Comparison of ENCODE assay signal across 8 cellular contexts in genomic region chr6:7389451-7390217, GRCh38. TPM values are rescaled to one million over a fixed set of nuclear protein-coding genes. Genes with fewer than 3 reads are reported as not detected.
DNase-seq lines count a peak whose midpoint lies in the region; ATAC-seq and TF ChIP-seq lines count a peak whose summit lies in the region.

Gene CAGE1 (minus strand): TSS chr6:7389742. CDS start chr6:7387173, 2,569 bp downstream.
Gene RIOK1 (plus strand): TSS chr6:7389808. CDS start chr6:7390003, 195 bp downstream.

- ATAC-seq in GM21723 (IDR thresholded peaks at IDR 0.05; ENCODE audit: unreplicated experiment), result peak; percentile 97

- H3K27me3 ChIP-seq in PC-9 (ENCODE audit: insufficient read depth, low read depth) (no peaks in the 10 kb centered on the region), esophagus squamous epithelium (no peaks in the 10 kb centered on the region)

- TF ChIP-seq CTCF in PC-9 (conservative IDR thresholded peaks at IDR 0.05), result 0 out of 2 replicates have a peak, but pooled peaks have one; percentile 29
- peak in 4 of 6 experiments; percentile 2 to 24 (median 14) for TF ChIP-seq CTCF in esophagus squamous epithelium (IDR thresholded peaks at IDR 0.05)

- H3K36me3 ChIP-seq in PC-9 (ENCODE audit: low read depth), result peaks cover 3% of the 10 kb centered on the region; the same call in 1 of the 2 replicates
- peaks cover 0 to 21% (median 0%) of the 10 kb centered on the region in 3 donors for H3K36me3 ChIP-seq in esophagus squamous epithelium

- H2AFZ ChIP-seq in PC-9, result peak within 1 kb of the TSS; percentile 82

- no peaks in the 10 kb centered on the region for H3K9me2 ChIP-seq in PC-9 (ENCODE audit: insufficient read depth)

- 0% methylated on average over 6 to 31 of the region's 62 CpGs for WGBS in esophagus squamous epithelium, 2 donors

- peak within 1 kb of the TSS; percentile 80 for H3K4me3 ChIP-seq in PC-9
- peak within 1 kb of the TSS; percentile 62 to 96 (median 83) for H3K4me3 ChIP-seq in esophagus squamous epithelium

- peaks cover 7% of the 10 kb centered on the region; the same call in 1 of the 2 replicates for H4K20me1 ChIP-seq in PC-9 (ENCODE audit: insufficient read depth)

- H3K9me3 ChIP-seq in PC-9 (ENCODE audit: insufficient read depth, low read depth), result no peaks in the 10 kb centered on the region
- H3K9me3 ChIP-seq in esophagus squamous epithelium, result no peaks in the 10 kb centered on the region

- peak within 1 kb of the TSS; percentile 89 for H3K27ac ChIP-seq in PC-9
- H3K27ac ChIP-seq in esophagus squamous epithelium, result peak within 1 kb of the TSS; percentile 89 to 97 (median 96)

- H3K4me2 ChIP-seq in PC-9, result peak within 1 kb of the TSS; percentile 99

- TSS peak; percentile 60 for BruUV-seq in PC-9 (replicated peaks; lab: Mats Ljungman, UMichigan)

- in situ Hi-C loops in KBM-7 (cut with MboI; ENCODE audit: low pct_unique_long_range_greater_than_20kb, low sequenced_read_pairs), result no loop called here

- peaks cover 23% of the 10 kb centered on the region for H3K79me2 ChIP-seq in PC-9 (ENCODE audit: low read depth)

- peaks cover 19% of the 10 kb centered on the region for H3F3A ChIP-seq in PC-9 (ENCODE audit: insufficient read depth, low read depth)

- DNase-seq in DMS79 (lab: John Stamatoyannopoulos, UW) (peak; percentile 56), KBM-7 (peak; percentile 97), PC-9 (peak; percentile 86 to 96), esophagus squamous epithelium (lab: John Stamatoyannopoulos, UW) (peak; percentile 84), myocyte (ENCODE audit: low read depth) (peak; percentile 97)
- DNase-seq in activated T-cell treated with anti-CD3 and anti-CD28 coated beads, Interleukin-2, amount 50 U/mL, for 48 hours, result peak; percentile 96 to 97
- peak; percentile 92 to 95 for DNase-seq in stimulated activated CD8-positive, alpha-beta memory T cell treated with anti-CD3 and anti-CD28 coated beads, Interleukin-7, amount 100 ng/mL, for 4 hours (ENCODE audit: low read depth in 2 of 2)

- POLR2A ChIA-PET in PC-9 (lab: Charles Lee; ENCODE audit: unreplicated experiment), result interaction anchor here (0.5 to 1.4 kb wide), 7 partner anchors 41 to 703 kb away, joined by 4 to 36 read pairs (median 6); partner anchors contain the start of gene SSR1

- TF ChIP-seq POLR2A in esophagus squamous epithelium (IDR thresholded peaks at IDR 0.05), result peak in 3 of 4 donors; percentile 76 to 86 (median 78)

- H3K4me1 ChIP-seq in PC-9 (replicated peaks; ENCODE audit: insufficient read depth), result peaks cover 19% of the 10 kb centered on the region
- H3K4me1 ChIP-seq in esophagus squamous epithelium, result peaks cover 19 to 44% (median 24%) of the 10 kb centered on the region in 3 donors

- intact Hi-C loops in PC-9 (cut with micrococcal nuclease; ENCODE audit: unreplicated experiment) (loop anchor here (1.0 to 2.0 kb wide), 5 partner anchors 43 to 713 kb away; partner anchors contain the start of gene SSR1), esophagus squamous epithelium (cut with DNase I) (loop anchor here (10.0 kb wide), 1 partner anchor 75 kb away; the partner anchor contains the start of gene SSR1)

- CTCF ChIA-PET in PC-9 (lab: Charles Lee), result interaction anchor here (0.5 to 0.7 kb wide), 3 partner anchors 177 to 323 kb away, joined by 3 to 10 read pairs (median 7); no protein-coding TSS in a partner anchor

RNA-seq across cellular contexts. Expression of gene CAGE1, which starts in this region (rescaled TPM):
- total RNA-seq in PC-9 (2021), result 0.13 TPM in 2 replicates
- total RNA-seq in esophagus squamous epithelium, result under 1 TPM in 1 of 4 donors, not detected in 3; 0.09 TPM
- total RNA-seq in myocyte, result not detected in 2 replicates
- polyA plus RNA-seq in myocyte (2012), result 0.09 TPM

RNA-seq across cellular contexts. Expression of gene RIOK1, which starts in this region (rescaled TPM):
- total RNA-seq in PC-9 (2021), result 16.9 and 24.9 TPM in 2 replicates
- 10 to 100 TPM in 3 of 4 donors, 1 to 10 TPM in 1; 9.3 to 28.2 (median 22.9) TPM for total RNA-seq in esophagus squamous epithelium
- total RNA-seq in myocyte, result 13.9 and 15.4 TPM in 2 replicates
- 9.7 TPM for polyA plus RNA-seq in myocyte (2012)

Comparison
In these comparisons a context has a peak if more than half of its experiments do, and no peak if none do; other contexts are left out.
1. Peak in every context shown above with its lines: DNase-seq, ATAC-seq, H3K4me3 ChIP-seq and H3K27ac ChIP-seq.